ENCODE assay signal across 8 cellular contexts in the genomic region with DNA sequence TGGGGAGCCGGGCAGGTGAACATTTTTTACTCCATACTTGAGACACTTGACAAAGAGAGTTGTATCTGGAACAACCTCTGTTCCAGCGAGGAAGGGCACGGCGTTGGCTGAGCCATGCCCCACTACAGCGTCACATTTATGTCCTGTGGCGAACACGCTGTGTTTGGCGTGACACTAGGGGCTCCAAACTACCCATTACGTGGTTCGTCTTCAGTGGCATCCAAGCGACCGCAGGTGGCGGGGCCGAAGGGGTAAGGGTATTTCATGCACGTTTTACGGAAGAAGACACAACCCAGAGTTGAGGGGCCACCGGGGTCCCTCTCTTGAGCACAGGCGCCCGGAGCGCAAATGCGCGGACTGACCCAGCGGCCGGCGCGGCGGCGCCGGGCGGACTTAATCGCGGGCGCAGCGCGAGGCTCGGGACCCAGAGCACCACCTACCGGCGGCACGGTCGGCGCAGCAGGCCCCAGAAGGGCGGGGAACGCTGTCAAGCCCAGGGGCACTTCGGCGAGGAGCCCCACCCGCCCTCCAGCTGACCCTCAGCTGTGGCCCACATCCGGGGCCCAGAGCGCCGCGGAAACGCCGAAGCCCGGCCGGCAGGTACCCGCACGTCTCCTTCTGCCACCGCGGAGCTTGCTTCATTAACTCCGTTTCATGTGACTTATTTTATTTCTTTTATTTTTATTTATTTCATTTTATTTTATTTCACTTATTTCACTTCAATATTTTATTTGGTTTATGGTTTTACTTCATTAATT. TPM values are rescaled to one million over a fixed set of nuclear protein-coding genes. Genes with fewer than 3 reads are reported as not detected.
DNase-seq lines count a peak whose midpoint lies in the region; ATAC-seq and TF ChIP-seq lines count a peak whose summit lies in the region.

No MANE protein-coding gene starts in this region.

- peaks cover 3% of the 10 kb centered on the region for H3K4me1 Mint-ChIP-seq in T-helper 1 cell treated with Interleukin-12 subunit alpha and Interleukin-12 subunit beta and Interleukin-4 antibody, amounts not matched to agents 30 μg/mL and 1 μg/mL, for 36 hours (ENCODE audit: low read depth)

- H3K27me3 Mint-ChIP-seq in T-helper 1 cell treated with Interleukin-12 subunit alpha and Interleukin-12 subunit beta and Interleukin-4 antibody, amounts not matched to agents 30 μg/mL and 1 μg/mL, for 36 hours (ENCODE audit: low read depth) = peaks cover 21% of the 10 kb centered on the region

- peak overlapping the region; percentile 88 for H3K4me3 Mint-ChIP-seq in T-helper 1 cell treated with Interleukin-12 subunit alpha and Interleukin-12 subunit beta and Interleukin-4 antibody, amounts not matched to agents 30 μg/mL and 1 μg/mL, for 36 hours

- peak; percentile 64 for DNase-seq in NCI-H1048 (lab: John Stamatoyannopoulos, UW)
- peak; percentile 29 for DNase-seq in astrocyte of the cerebellum (ENCODE audit: low read depth)
- peak in 49 of 51 donors; percentile 3 to 78 (median 41) for DNase-seq in hypothalamus (lab: John Stamatoyannopoulos, UW)
- peak; percentile 86 for DNase-seq in sciatic nerve (ENCODE audit: low spot score)
- no peak for DNase-seq in cerebellar nuclear complex (lab: John Stamatoyannopoulos, UW)

- no peaks in the 10 kb centered on the region for H3K9me3 Mint-ChIP-seq in T-helper 1 cell treated with Interleukin-12 subunit alpha and Interleukin-12 subunit beta and Interleukin-4 antibody, amounts not matched to agents 30 μg/mL and 1 μg/mL, for 36 hours

- ATAC-seq in HG02610 (IDR thresholded peaks at IDR 0.05; ENCODE audit: unreplicated experiment) (peak; percentile 93), sciatic nerve (peak; percentile 91)

- H3K27ac Mint-ChIP-seq in T-helper 1 cell treated with Interleukin-12 subunit alpha and Interleukin-12 subunit beta and Interleukin-4 antibody, amounts not matched to agents 30 μg/mL and 1 μg/mL, for 36 hours = no peak overlapping the region

- peaks cover 2% of the 10 kb centered on the region for H3K36me3 Mint-ChIP-seq in T-helper 1 cell treated with Interleukin-12 subunit alpha and Interleukin-12 subunit beta and Interleukin-4 antibody, amounts not matched to agents 30 μg/mL and 1 μg/mL, for 36 hours (ENCODE audit: low read depth)

- TF ChIP-seq CTCF in GM12875 (IDR thresholded peaks at IDR 0.05; ENCODE audit: borderline replicate concordance, insufficient read depth, low read depth, low read length) (peak; percentile 95), astrocyte of the cerebellum (IDR thresholded peaks at IDR 0.05; ENCODE audit: low read depth, low read length, missing control alignments) (peak; percentile 83)

- intact Hi-C loops in sciatic nerve (cut with DNase I) = no loop called here

- in situ Hi-C loops in astrocyte of the cerebellum (cut with HindIII; ENCODE audit: low sequenced_read_pairs) = no loop called here

- peak overlapping the region; percentile 71 for H3K4me3 ChIP-seq in GM12875 (ENCODE audit: low read depth, low read length)
- H3K4me3 ChIP-seq in astrocyte of the cerebellum (ENCODE audit: low read depth, low read length) = peak overlapping the region; percentile 54

RNA-seq across cellular contexts. Expression of gene TRIM71, which starts 36.4 kb away (rescaled TPM):
- 0.40 TPM for total RNA-seq in sciatic nerve

Comparison
In these comparisons a context has a peak if more than half of its experiments do, and no peak if none do; other contexts are left out.
1. DNase-seq: peak in NCI-H1048 (single experiment), astrocyte of the cerebellum (single experiment), hypothalamus (49 of 51) and sciatic nerve (single experiment); none in cerebellar nuclear complex (0 of 2).